Comparison of ENCODE assay signal across 14 cellular contexts in the genomic region with DNA sequence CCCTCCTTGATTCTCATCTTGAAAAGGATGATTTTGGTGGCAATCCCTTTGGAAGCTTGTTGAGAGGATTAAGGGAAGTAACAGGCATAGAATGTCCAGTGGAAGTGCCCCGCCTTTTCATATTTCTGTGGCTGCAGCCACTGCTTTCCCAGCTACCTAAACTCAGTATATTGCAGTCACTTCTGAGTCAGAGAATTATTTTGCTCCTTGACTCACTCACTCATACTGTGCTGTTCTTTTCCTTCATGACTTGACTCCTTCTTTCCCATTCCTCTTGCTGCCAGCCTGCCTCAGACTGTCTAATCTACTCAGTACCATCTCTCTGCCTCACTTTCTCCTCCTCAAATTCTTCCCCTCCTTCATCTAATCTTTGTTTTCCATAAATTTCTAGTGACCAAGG. TPM values are rescaled to one million over a fixed set of nuclear protein-coding genes. Genes with fewer than 3 reads are reported as not detected.
DNase-seq lines count a peak whose midpoint lies in the region; ATAC-seq lines count a peak whose summit lies in the region.
"Had no signal": no experiment of that assay in that cellular context is flagged by ENCODE, and none has a peak within 500 bp of the region (broad histone marks: within the 10 kb centered on the region; RNA-seq: fewer than 3 reads in every experiment).

No MANE protein-coding gene starts in this region.

- peaks cover 3% of the 10 kb centered on the region for H3K27me3 Mint-ChIP-seq in T-helper 1 cell treated with Interleukin-12 subunit alpha and Interleukin-12 subunit beta and Interleukin-4 antibody, amounts not matched to agents 30 μg/mL and 1 μg/mL, for 36 hours (ENCODE audit: low read depth)
- H3K27me3 Mint-ChIP-seq in naive thymus-derived CD8-positive, alpha-beta T cell: peaks cover 3 to 12% (median 7%) of the 10 kb centered on the region in 5 donors

- POLR2A ChIA-PET in naive thymus-derived CD8-positive, alpha-beta T cell (lab: Charles Lee): no interaction called here

- ATAC-seq in esophagus mucosa: peak; percentile 39
- no peak for ATAC-seq in naive thymus-derived CD8-positive, alpha-beta T cell
- ATAC-seq: HCT116 had no signal

- H3K27ac Mint-ChIP-seq in T-helper 1 cell treated with Interleukin-12 subunit alpha and Interleukin-12 subunit beta and Interleukin-4 antibody, amounts not matched to agents 30 μg/mL and 1 μg/mL, for 36 hours: peak overlapping the region; percentile 42
- H3K27ac Mint-ChIP-seq in naive thymus-derived CD8-positive, alpha-beta T cell: no peak overlapping the region
- H3K27ac Mint-ChIP-seq: activated CD4-positive, alpha-beta memory T cell treated with anti-CD3 and anti-CD28 coated beads, Interleukin-2, amount 10 ng/mL, durations not matched to agents 7 days and 5 days; activated naive CD8-positive, alpha-beta T cell treated with anti-CD3 and anti-CD28 coated beads for 36 hours had no signal

- H3K9me3 Mint-ChIP-seq in T-helper 1 cell treated with Interleukin-12 subunit alpha and Interleukin-12 subunit beta and Interleukin-4 antibody, amounts not matched to agents 30 μg/mL and 1 μg/mL, for 36 hours: no peaks in the 10 kb centered on the region
- peaks cover 0 to 3% (median 0%) of the 10 kb centered on the region in 9 donors for H3K9me3 Mint-ChIP-seq in naive thymus-derived CD8-positive, alpha-beta T cell
- H3K9me3 Mint-ChIP-seq: activated CD4-positive, alpha-beta memory T cell treated with anti-CD3 and anti-CD28 coated beads, Interleukin-2, amount 10 ng/mL, durations not matched to agents 7 days and 5 days; activated naive CD8-positive, alpha-beta T cell treated with anti-CD3 and anti-CD28 coated beads for 36 hours had no signal

- no peak overlapping the region for H3K4me3 Mint-ChIP-seq in T-helper 1 cell treated with Interleukin-12 subunit alpha and Interleukin-12 subunit beta and Interleukin-4 antibody, amounts not matched to agents 30 μg/mL and 1 μg/mL, for 36 hours
- no peak overlapping the region for H3K4me3 Mint-ChIP-seq in naive thymus-derived CD8-positive, alpha-beta T cell
- H3K4me3 Mint-ChIP-seq: activated CD4-positive, alpha-beta memory T cell treated with anti-CD3 and anti-CD28 coated beads, Interleukin-2, amount 10 ng/mL, durations not matched to agents 7 days and 5 days; activated naive CD8-positive, alpha-beta T cell treated with anti-CD3 and anti-CD28 coated beads for 36 hours had no signal

- no peaks in the 10 kb centered on the region for H3K36me3 Mint-ChIP-seq in T-helper 1 cell treated with Interleukin-12 subunit alpha and Interleukin-12 subunit beta and Interleukin-4 antibody, amounts not matched to agents 30 μg/mL and 1 μg/mL, for 36 hours (ENCODE audit: low read depth)
- peaks cover 0 to 1% (median 0%) of the 10 kb centered on the region in 3 donors for H3K36me3 Mint-ChIP-seq in naive thymus-derived CD8-positive, alpha-beta T cell
- H3K36me3 Mint-ChIP-seq: activated naive CD8-positive, alpha-beta T cell treated with anti-CD3 and anti-CD28 coated beads for 36 hours had no signal

- DNase-seq in T-helper 1 cell (no peak), RKO (ENCODE audit: low spot score) (peak; percentile 80), skeletal muscle cell (ENCODE audit: low read depth) (peak; percentile 50), middle frontal gyrus (ENCODE audit: extremely low spot score, low spot score) (no peak), HuH-7.5 (ENCODE audit: low spot score) (no peak)
- no peak for DNase-seq in naive thymus-derived CD8-positive, alpha-beta T cell
- DNase-seq: activated CD4-positive, alpha-beta memory T cell treated with anti-CD3 and anti-CD28 coated beads, Interleukin-2, amount 10 ng/mL, durations not matched to agents 7 days and 5 days; activated naive CD8-positive, alpha-beta T cell treated with anti-CD3 and anti-CD28 coated beads for 36 hours; NCI-H1694 had no signal

- peaks cover 10% of the 10 kb centered on the region for H3K4me1 Mint-ChIP-seq in T-helper 1 cell treated with Interleukin-12 subunit alpha and Interleukin-12 subunit beta and Interleukin-4 antibody, amounts not matched to agents 30 μg/mL and 1 μg/mL, for 36 hours (ENCODE audit: low read depth)
- peaks cover 0 to 5% (median 3%) of the 10 kb centered on the region in 4 donors for H3K4me1 Mint-ChIP-seq in naive thymus-derived CD8-positive, alpha-beta T cell

- H3K4me3 ChIP-seq in skeletal muscle cell (ENCODE audit: low read depth, low read length): no peak overlapping the region
- H3K4me3 ChIP-seq: esophagus muscularis mucosa, lung had no signal

RNA-seq across cellular contexts. Expression of a gene that starts 26.5 kb away (rescaled TPM):
- total RNA-seq in esophagus mucosa: 35.3 TPM
- 100 to 1,000 TPM; 106 to 114 TPM for total RNA-seq in naive thymus-derived CD8-positive, alpha-beta T cell
- 10 to 100 TPM; 46.0 to 56.7 (median 52.0) TPM for polyA plus RNA-seq in naive thymus-derived CD8-positive, alpha-beta T cell

Comparison
In these comparisons a context has a peak if more than half of its experiments do, and no peak if none do; other contexts are left out.
1. DNase-seq: peak in RKO (single experiment) and skeletal muscle cell (single experiment); none in T-helper 1 cell (0 of 5), naive thymus-derived CD8-positive, alpha-beta T cell (0 of 10), middle frontal gyrus (single experiment) and HuH-7.5 (single experiment).